Comparison of ENCODE assay signal across 8 cellular contexts in the genomic region with DNA sequence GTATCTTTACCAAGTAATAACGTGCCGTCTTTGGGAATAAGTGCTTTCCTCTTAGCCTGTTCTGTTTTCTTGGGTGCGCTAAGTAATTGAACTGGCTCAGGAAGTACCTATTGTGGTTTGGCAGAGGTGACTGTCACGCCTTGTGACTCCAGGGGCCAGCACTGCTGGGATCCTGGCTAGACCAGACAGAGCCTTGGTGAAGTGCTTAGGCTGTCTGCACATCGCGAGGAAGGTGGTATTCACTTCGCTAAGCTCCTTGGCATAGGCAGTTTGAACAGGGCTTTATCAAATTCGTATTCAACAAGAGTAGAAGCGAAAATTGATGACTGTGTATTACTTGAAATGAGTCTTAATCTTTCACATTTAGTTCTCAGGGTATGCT. TPM values are rescaled to one million over a fixed set of nuclear protein-coding genes. Genes with fewer than 3 reads are reported as not detected.
DNase-seq lines count a peak whose midpoint lies in the region; ATAC-seq and TF ChIP-seq lines count a peak whose summit lies in the region.

No MANE protein-coding gene starts in this region.

- peaks cover 0 to 12% (median 0%) of the 10 kb centered on the region in 4 donors for H3K4me1 ChIP-seq in Peyer's patch
- peaks cover 0 to 6% (median 4%) of the 10 kb centered on the region in 4 donors for H3K4me1 ChIP-seq in esophagus muscularis mucosa
- peaks cover 15% of the 10 kb centered on the region for H3K4me1 ChIP-seq in upper lobe of right lung

- 76% methylated on average over 9 of the region's 9 CpGs for WGBS in esophagus muscularis mucosa

- peak; percentile 81 for ATAC-seq in upper lobe of right lung
- no peak for ATAC-seq in GM19328 (IDR thresholded peaks at IDR 0.05; ENCODE audit: unreplicated experiment)

- TF ChIP-seq EP300 in esophagus muscularis mucosa (IDR thresholded peaks at IDR 0.05) = no peak

- no peak for TF ChIP-seq POLR2A in Peyer's patch (IDR thresholded peaks at IDR 0.05)
- no peak for TF ChIP-seq POLR2A in esophagus muscularis mucosa (IDR thresholded peaks at IDR 0.05; ENCODE audit: low read depth)

- CTCF ChIA-PET in GM10248 (lab: Yijun Ruan, JAX) = interaction anchor here (0.6 to 2.1 kb wide), 4 partner anchors 11 to 119 kb away, joined by 3 to 7 read pairs (median 6); no protein-coding TSS in a partner anchor

- intact Hi-C loops in esophagus muscularis mucosa (cut with DNase I) = no loop called here
- intact Hi-C loops in upper lobe of right lung (cut with DNase I) = no loop called here

- DNase-seq in GM10248 (ENCODE audit: extremely low spot score) = peak; percentile 29
- DNase-seq in H4 (ENCODE audit: low spot score) = peak; percentile 30
- DNase-seq in Peyer's patch = peak in 2 of 3 donors; percentile 73 to 81
- no peak for DNase-seq in esophagus muscularis mucosa (ENCODE audit: extremely low spot score)
- DNase-seq in upper lobe of right lung = no peak
- DNase-seq in ecto neural progenitor cell (ENCODE audit: low spot score) = no peak
- DNase-seq in SKM-1 treated with dmso at 0.1 percent for 144 hours (lab: John Stamatoyannopoulos, UW; ENCODE audit: unreplicated experiment) = no peak

- TF ChIP-seq CTCF in GM10248 (IDR thresholded peaks at IDR 0.05; ENCODE audit: control extremely low read depth, extremely low read depth, low read depth, missing control alignments) (no peak), Peyer's patch (IDR thresholded peaks at IDR 0.05) (no peak), esophagus muscularis mucosa (IDR thresholded peaks at IDR 0.05) (no peak), upper lobe of right lung (IDR thresholded peaks at IDR 0.05) (no peak)

- peak overlapping the region; percentile 9 to 53 (median 35) for H3K4me3 ChIP-seq in Peyer's patch
- peak overlapping the region in 3 of 4 donors; percentile 14 to 34 (median 33) for H3K4me3 ChIP-seq in esophagus muscularis mucosa
- peak overlapping the region; percentile 51 for H3K4me3 ChIP-seq in upper lobe of right lung

- H3K27me3 ChIP-seq in Peyer's patch = no peaks in the 10 kb centered on the region
- H3K27me3 ChIP-seq in esophagus muscularis mucosa = peaks cover 0 to 10% (median 3%) of the 10 kb centered on the region in 4 donors
- peaks cover 19% of the 10 kb centered on the region for H3K27me3 ChIP-seq in upper lobe of right lung

- H3K36me3 ChIP-seq in Peyer's patch = peaks cover 0 to 32% (median 0%) of the 10 kb centered on the region in 3 donors
- H3K36me3 ChIP-seq in esophagus muscularis mucosa = peaks cover 0 to 24% (median 13%) of the 10 kb centered on the region in 4 donors
- H3K36me3 ChIP-seq in upper lobe of right lung = peaks cover 30% of the 10 kb centered on the region

- H3K27ac ChIP-seq in Peyer's patch = peak overlapping the region in 3 of 4 donors; percentile 27 to 70 (median 64)
- H3K27ac ChIP-seq in esophagus muscularis mucosa (replicated peaks in 1 of 4) = no peak overlapping the region
- H3K27ac ChIP-seq in upper lobe of right lung = peak overlapping the region; percentile 55

- POLR2A ChIA-PET in GM10248 (lab: Yijun Ruan, JAX) = interaction anchor here (0.7 kb wide), 1 partner anchor 392 kb away, joined by 4 read pairs; no protein-coding TSS in a partner anchor

- no peaks in the 10 kb centered on the region for H3K9me3 ChIP-seq in Peyer's patch
- H3K9me3 ChIP-seq in esophagus muscularis mucosa = no peaks in the 10 kb centered on the region
- no peaks in the 10 kb centered on the region for H3K9me3 ChIP-seq in upper lobe of right lung

RNA-seq across cellular contexts. Expression of a gene that starts 17.6 kb away (rescaled TPM):
- total RNA-seq in H4 (2014; rRNA removed; shearing (Covaris generic)) = 0.37 and 1.7 TPM in 2 replicates
- total RNA-seq in Peyer's patch = 10 to 100 TPM in 3 of 4 donors, 1 to 10 TPM in 1; 6.4 to 57.8 (median 14.9) TPM
- total RNA-seq in esophagus muscularis mucosa = 1 to 10 TPM; 1.8 to 5.1 (median 2.3) TPM
- total RNA-seq in upper lobe of right lung = 17.5 TPM

Comparison
In these comparisons a context has a peak if more than half of its experiments do, and no peak if none do; other contexts are left out.
1. DNase-seq: peak in GM10248 (single experiment), H4 (single experiment) and Peyer's patch (2 of 3); none in esophagus muscularis mucosa (single experiment), upper lobe of right lung (single experiment), ecto neural progenitor cell (single experiment) and SKM-1 treated with dmso at 0.1 percent for 144 hours (single experiment).
2. H3K27ac ChIP-seq: peak in Peyer's patch (3 of 4) and upper lobe of right lung (single experiment); none in esophagus muscularis mucosa (0 of 4).
3. Peak in every context shown above with its lines, with median percentiles within 50 percentile points of each other: H3K4me3 ChIP-seq.